9 cellular contexts compared by ENCODE assay signal in the genomic region with DNA sequence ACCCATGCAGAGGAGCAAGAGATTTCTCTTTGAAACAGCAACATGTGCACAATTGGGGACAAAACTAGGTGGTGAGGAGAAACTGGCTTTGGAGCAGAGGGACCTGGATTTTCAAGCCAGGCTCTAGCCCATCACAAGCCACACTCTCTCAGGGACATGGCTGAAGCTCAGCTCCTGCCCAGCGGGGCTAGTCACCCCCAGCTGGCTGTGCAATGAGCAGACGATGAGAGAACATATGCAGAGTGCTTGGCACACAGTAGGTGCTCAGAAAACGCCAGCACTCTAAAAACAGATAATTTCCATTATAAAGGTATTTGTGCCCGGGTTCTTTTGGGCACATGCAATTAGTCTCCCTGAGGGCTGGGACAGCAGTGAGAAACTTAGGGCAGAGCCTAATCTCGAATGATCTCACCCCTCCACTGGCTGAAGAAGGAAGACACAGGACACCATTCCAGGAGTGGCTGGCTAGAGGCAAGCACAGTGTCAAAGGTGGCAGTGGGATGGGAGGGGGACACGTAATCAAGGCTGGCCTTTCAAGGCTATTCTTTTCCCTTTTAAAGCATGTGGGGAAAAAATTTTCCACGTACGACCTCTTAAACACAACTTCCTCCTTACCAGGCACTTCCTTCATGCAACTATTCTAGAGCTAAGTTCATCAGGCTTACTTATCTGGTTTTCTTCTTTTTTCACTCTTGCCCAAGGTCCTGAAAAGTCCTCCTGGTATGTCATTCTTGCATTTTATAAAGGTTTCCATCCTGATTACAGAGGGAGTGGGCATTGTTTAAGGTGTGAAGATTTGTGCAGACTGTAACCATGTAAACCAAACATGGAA. TPM values are rescaled to one million over a fixed set of nuclear protein-coding genes. Genes with fewer than 3 reads are reported as not detected.
DNase-seq lines count a peak whose midpoint lies in the region; ATAC-seq and TF ChIP-seq lines count a peak whose summit lies in the region.
"Had no signal": no experiment of that assay in that cellular context is flagged by ENCODE, and none has a peak within 500 bp of the region (broad histone marks: within the 10 kb centered on the region; RNA-seq: fewer than 3 reads in every experiment).

No MANE protein-coding gene starts in this region.

- no peaks in the 10 kb centered on the region for H3K27me3 Mint-ChIP-seq in activated T-cell treated with anti-CD3 and anti-CD28 coated beads, Interleukin-2, amount 50 U/mL, for 72 hours (ENCODE audit: low read depth)

- H3K4me3 ChIP-seq in testis = no peak overlapping the region

- H3K4me1 Mint-ChIP-seq in activated T-cell treated with anti-CD3 and anti-CD28 coated beads, Interleukin-2, amount 50 U/mL, for 72 hours (ENCODE audit: low read depth) = peaks cover 94% of the 10 kb centered on the region

- H3K27ac ChIP-seq in testis = peak overlapping the region; percentile 32 to 41

- H3K36me3 Mint-ChIP-seq in activated T-cell treated with anti-CD3 and anti-CD28 coated beads, Interleukin-2, amount 50 U/mL, for 72 hours (ENCODE audit: insufficient read depth in 2 of 2) = peaks cover 5 to 12% of the 10 kb centered on the region in 2 donors

- H3K4me3 Mint-ChIP-seq in activated T-cell treated with anti-CD3 and anti-CD28 coated beads, Interleukin-2, amount 50 U/mL, for 72 hours = peak overlapping the region; percentile 70 to 77

- TF ChIP-seq POLR2A in testis (IDR thresholded peaks at IDR 0.05) = no peak

- no peaks in the 10 kb centered on the region for H3K9me3 ChIP-seq in testis

- 63 to 72% methylated on average over 8 of the region's 8 CpGs for WGBS in testis, 2 donors

- intact Hi-C loops in testis (cut with DNase I; ENCODE audit: low total_unique reads) = no loop called here

- H3K9me3 Mint-ChIP-seq in activated T-cell treated with anti-CD3 and anti-CD28 coated beads, Interleukin-2, amount 50 U/mL, for 72 hours = no peaks in the 10 kb centered on the region

- no peaks in the 10 kb centered on the region for H3K36me3 ChIP-seq in testis (ENCODE audit: low read depth, missing control alignments)

- no peak for TF ChIP-seq CTCF in testis (IDR thresholded peaks at IDR 0.05)

- DNase-seq in activated CD8-positive, alpha-beta memory T cell treated with anti-CD3 and anti-CD28 coated beads for 24 hours = peak; percentile 66
- DNase-seq in activated CD8-positive, alpha-beta memory T cell treated with anti-CD3 and anti-CD28 coated beads, Interleukin-2, amount 50 U/mL, for 48 hours = no peak
- no peak for DNase-seq in activated T-cell treated with anti-CD3 and anti-CD28 coated beads, Interleukin-2, amount 50 U/mL, for 72 hours
- peak; percentile 38 for DNase-seq in medulla oblongata (ENCODE audit: extremely low spot score)
- DNase-seq in testis = no peak
- no peak for DNase-seq in NCI-H2107 (lab: John Stamatoyannopoulos, UW)
- DNase-seq: activated naive CD4-positive, alpha-beta T cell treated with anti-CD3 and anti-CD28 coated beads, Interleukin-2, amount 50 U/mL, for 16 hours had no signal

- peak overlapping the region; percentile 76 for H3K27ac Mint-ChIP-seq in activated T-cell treated with anti-CD3 and anti-CD28 coated beads, Interleukin-2, amount 50 U/mL, for 72 hours

- ATAC-seq in activated T-cell treated with anti-CD3 and anti-CD28 coated beads, Interleukin-2, amount 50 U/mL, for 72 hours (replicated peaks in 1 of 2) = no peak
- ATAC-seq in GM18868 (IDR thresholded peaks at IDR 0.05; ENCODE audit: unreplicated experiment) (no peak), GM21423 (IDR thresholded peaks at IDR 0.05; ENCODE audit: unreplicated experiment) (no peak)

- no peaks in the 10 kb centered on the region for H3K27me3 ChIP-seq in testis

- peaks cover 70% of the 10 kb centered on the region for H3K4me1 ChIP-seq in testis

RNA-seq across cellular contexts. Expression of a gene that starts 15.1 kb away (rescaled TPM):
- 10 to 100 TPM; 30.0 to 37.7 TPM for total RNA-seq in activated T-cell treated with anti-CD3 and anti-CD28 coated beads, Interleukin-2, amount 50 U/mL, for 72 hours
- 100 to 1,000 TPM; 109 to 125 TPM for total RNA-seq in testis
- 36.9 TPM for polyA plus RNA-seq in testis (ENCODE audit: insufficient read depth, low read depth, low replicate concordance)

Comparison
In these comparisons a context has a peak if more than half of its experiments do, and no peak if none do; other contexts are left out.
1. DNase-seq: peak in activated CD8-positive, alpha-beta memory T cell treated with anti-CD3 and anti-CD28 coated beads for 24 hours (single experiment) and medulla oblongata (single experiment); none in activated CD8-positive, alpha-beta memory T cell treated with anti-CD3 and anti-CD28 coated beads, Interleukin-2, amount 50 U/mL, for 48 hours (single experiment), activated T-cell treated with anti-CD3 and anti-CD28 coated beads, Interleukin-2, amount 50 U/mL, for 72 hours (0 of 2), testis (single experiment) and NCI-H2107 (single experiment).